Comparison of ENCODE assay signal across 13 cellular contexts in the genomic region with DNA sequence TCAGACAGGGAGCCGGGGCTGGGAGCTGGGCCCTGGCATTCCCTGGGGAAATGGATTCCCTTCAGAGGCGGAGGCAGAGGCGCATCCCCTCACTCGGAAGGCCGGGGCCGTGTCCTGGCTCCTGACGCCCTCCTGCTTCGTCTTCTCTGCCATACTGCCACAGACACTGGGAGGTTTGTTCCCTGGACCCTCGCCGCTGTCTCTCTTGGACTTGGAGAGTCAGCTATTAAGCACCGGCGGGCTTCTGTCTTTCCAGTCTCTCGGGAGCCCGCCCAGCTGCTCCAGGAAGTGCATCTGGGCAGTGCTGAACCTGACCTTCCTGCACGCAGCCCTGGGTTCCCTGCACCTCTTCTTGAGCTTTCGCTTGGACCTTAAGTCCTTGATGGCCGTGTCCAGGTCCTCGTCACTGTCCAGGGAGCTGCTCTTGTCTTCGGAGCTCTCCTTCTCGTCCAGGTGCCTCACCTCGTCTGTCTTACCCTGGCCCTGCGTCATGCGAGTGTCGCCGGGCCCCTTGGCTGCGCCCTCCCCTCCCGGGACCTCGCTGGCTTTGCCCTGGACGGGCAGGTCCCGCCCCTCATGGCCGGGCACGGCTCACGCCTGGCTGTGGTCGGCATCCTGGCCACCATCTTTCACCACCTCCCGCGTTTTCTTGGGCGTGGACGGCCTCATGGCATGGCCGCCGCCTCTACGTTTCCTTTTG. TPM values are rescaled to one million over a fixed set of nuclear protein-coding genes. Genes with fewer than 3 reads are reported as not detected.
DNase-seq lines count a peak whose midpoint lies in the region; ATAC-seq, FAIRE-seq and TF ChIP-seq lines count a peak whose summit lies in the region.
"Had no signal": no experiment of that assay in that cellular context is flagged by ENCODE, and none has a peak within 500 bp of the region (broad histone marks: within the 10 kb centered on the region; RNA-seq: fewer than 3 reads in every experiment).

No MANE protein-coding gene starts in this region.

- H3K4me1 Mint-ChIP-seq in activated naive CD8-positive, alpha-beta T cell treated with anti-CD3 and anti-CD28 coated beads, Interleukin-2, amount 50 U/mL, for 24 hours, result peaks cover 38% of the 10 kb centered on the region

- WGBS in spleen, 5 donors, result 70 to 83% (median 74%) methylated on average over 40 to 41 of the region's 41 CpGs

- H3K9me3 ChIP-seq in spleen, result peaks cover 8 to 41% (median 28%) of the 10 kb centered on the region in 8 donors

- peaks cover 43% of the 10 kb centered on the region for H3K36me3 Mint-ChIP-seq in activated naive CD8-positive, alpha-beta T cell treated with anti-CD3 and anti-CD28 coated beads, Interleukin-2, amount 50 U/mL, for 24 hours (ENCODE audit: low read depth)

- peak overlapping the region in 3 of 8 donors; percentile 7 to 38 (median 34) for H3K27ac ChIP-seq in spleen

- H3K4me3 Mint-ChIP-seq in activated naive CD8-positive, alpha-beta T cell treated with anti-CD3 and anti-CD28 coated beads, Interleukin-2, amount 50 U/mL, for 24 hours, result peak overlapping the region; percentile 78

- ATAC-seq in activated naive CD8-positive, alpha-beta T cell treated with anti-CD3 and anti-CD28 coated beads, Interleukin-2, amount 50 U/mL, for 24 hours, result no peak
- ATAC-seq: Panc1 had no signal

- peaks cover 22% of the 10 kb centered on the region for H3K36me3 ChIP-seq in GM06990 (ENCODE audit: control insufficient read depth, insufficient read depth, low read length)
- H3K36me3 ChIP-seq in spleen, result peaks cover 0 to 69% (median 19%) of the 10 kb centered on the region in 6 donors
- H3K36me3 ChIP-seq: adrenal gland had no signal

- H3K4me1 ChIP-seq in spleen, result peaks cover 0 to 74% (median 10%) of the 10 kb centered on the region in 6 donors
- H3K4me1 ChIP-seq: adrenal gland had no signal

- in situ Hi-C loops in GM13977 (cut with MboI; ENCODE audit: low pct_unique_long_range_greater_than_20kb, low sequenced_read_pairs, unreplicated experiment), result no loop called here

- TF ChIP-seq CTCF in GM06990 (IDR thresholded peaks at IDR 0.05; ENCODE audit: insufficient read depth, low read length, poor library complexity, severe bottlenecking), result no peak
- TF ChIP-seq CTCF in spleen (IDR thresholded peaks at IDR 0.05 in 8 of 11, conservative IDR thresholded peaks at IDR 0.05 in 3 of 11), result no peak
- TF ChIP-seq CTCF in GM13977 (IDR thresholded peaks at IDR 0.05; ENCODE audit: extremely low read depth, insufficient read depth, missing control alignments), result no peak

- H3K27me3 Mint-ChIP-seq in activated naive CD8-positive, alpha-beta T cell treated with anti-CD3 and anti-CD28 coated beads, Interleukin-2, amount 50 U/mL, for 24 hours, result peaks cover 2% of the 10 kb centered on the region

- FAIRE-seq in H54 (lab: Jason Lieb, UNC), result no peak
- FAIRE-seq: HTR-8/SVneo had no signal

- peak; percentile 18 for DNase-seq in GM06990 (ENCODE audit: extremely low read depth, insufficient read length)
- no peak for DNase-seq in activated naive CD8-positive, alpha-beta T cell treated with anti-CD3 and anti-CD28 coated beads, Interleukin-2, amount 50 U/mL, for 24 hours
- peak; percentile 56 for DNase-seq in left kidney (ENCODE audit: low read depth, low spot score)
- peak; percentile 77 for DNase-seq in spleen
- no peak for DNase-seq in epidermal melanocyte (ENCODE audit: insufficient read length, low spot score)
- DNase-seq in H54 (ENCODE audit: insufficient read length, low spot score), result no peak
- DNase-seq in NCI-H524 treated with DMSO at 0.1 percent for 48 hours (lab: John Stamatoyannopoulos, UW), result no peak
- DNase-seq in GM13977 (ENCODE audit: low spot score), result no peak
- DNase-seq: COR-L47, NCI-H2029 had no signal

- H3K27me3 ChIP-seq in GM06990 (replicated peaks; ENCODE audit: control insufficient read depth, insufficient read depth, low read length), result no peaks in the 10 kb centered on the region
- peaks cover 0 to 13% (median 0%) of the 10 kb centered on the region in 7 donors for H3K27me3 ChIP-seq in spleen (replicated peaks in 1 of 7)
- H3K27me3 ChIP-seq: adrenal gland had no signal

- intact Hi-C loops in spleen (cut with DNase I; ENCODE audit: low total_unique reads), result no loop called here

- peaks cover 14% of the 10 kb centered on the region for H3K9me3 Mint-ChIP-seq in activated naive CD8-positive, alpha-beta T cell treated with anti-CD3 and anti-CD28 coated beads, Interleukin-2, amount 50 U/mL, for 24 hours

- H3K4me3 ChIP-seq in GM06990 (replicated peaks; ENCODE audit: low read depth, low read length), result no peak overlapping the region
- H3K4me3 ChIP-seq in spleen, result peak overlapping the region in 5 of 8 donors; percentile 11 to 56 (median 32)

- H3K27ac Mint-ChIP-seq in activated naive CD8-positive, alpha-beta T cell treated with anti-CD3 and anti-CD28 coated beads, Interleukin-2, amount 50 U/mL, for 24 hours, result no peak overlapping the region

- TF ChIP-seq POLR2A in spleen (IDR thresholded peaks at IDR 0.05) (no peak), H54 (IDR thresholded peaks at IDR 0.05; ENCODE audit: low read depth, low read length) (no peak)

RNA-seq across cellular contexts. Expression of gene RB1, which starts 14.6 kb away (rescaled TPM):
- 10 to 100 TPM; 51.6 to 88.0 (median 67.9) TPM for total RNA-seq in spleen
- polyA plus RNA-seq in spleen, result 10 to 100 TPM; 21.3 to 23.2 (median 22.3) TPM

Comparison
In these comparisons a context has a peak if more than half of its experiments do, and no peak if none do; other contexts are left out.
1. DNase-seq: peak in GM06990 (single experiment), left kidney (single experiment) and spleen (single experiment); none in activated naive CD8-positive, alpha-beta T cell treated with anti-CD3 and anti-CD28 coated beads, Interleukin-2, amount 50 U/mL, for 24 hours (single experiment), epidermal melanocyte (single experiment), H54 (single experiment), NCI-H524 treated with DMSO at 0.1 percent for 48 hours (single experiment) and GM13977 (single experiment).